8 cellular contexts compared by ENCODE assay signal in the genomic region with DNA sequence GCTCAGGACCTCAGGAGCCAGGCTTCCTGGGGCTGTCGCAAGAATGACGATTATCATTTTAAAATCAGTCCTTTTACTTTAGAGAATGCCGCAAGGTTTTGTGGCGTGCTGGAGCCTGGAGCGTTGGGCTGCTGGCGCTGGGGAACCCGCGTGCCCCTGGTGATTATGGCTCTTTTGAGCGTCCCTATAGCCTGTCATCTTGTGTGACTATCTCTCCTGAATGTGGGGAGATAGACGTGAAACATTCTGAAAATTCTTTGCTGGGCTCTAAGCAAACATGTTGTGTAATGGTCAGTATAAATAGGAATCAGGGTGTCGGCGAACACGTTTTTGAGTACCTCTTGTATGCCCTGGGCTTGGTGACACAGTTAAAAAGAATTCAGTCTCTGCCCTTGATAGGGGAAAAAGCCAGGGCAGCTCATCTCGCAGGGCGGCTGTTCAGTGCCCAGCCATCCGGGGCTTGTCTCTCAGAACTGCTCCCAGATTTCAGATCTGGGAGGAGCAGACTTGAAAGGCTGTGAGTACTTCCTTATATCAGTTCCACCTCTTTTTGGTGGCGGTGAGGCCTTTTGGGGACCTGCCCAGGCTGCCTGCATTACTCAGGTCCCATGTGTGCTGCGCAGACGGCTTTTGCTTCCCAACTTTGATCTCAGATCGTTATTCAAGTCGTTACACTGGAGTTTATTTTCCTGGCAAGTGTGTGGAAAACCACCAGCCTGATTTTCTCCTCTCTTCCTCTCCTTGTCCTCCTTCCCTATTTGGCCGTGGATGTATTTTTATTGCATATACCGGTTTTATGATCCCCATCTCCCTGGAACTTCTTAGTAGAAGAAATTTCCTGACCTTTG. TPM values are rescaled to one million over a fixed set of nuclear protein-coding genes. Genes with fewer than 3 reads are reported as not detected.
DNase-seq lines count a peak whose midpoint lies in the region; ATAC-seq, FAIRE-seq and TF ChIP-seq lines count a peak whose summit lies in the region.

No MANE protein-coding gene starts in this region.

- peak overlapping the region; percentile 88 for H3K4me3 ChIP-seq in SU-DHL-6 (ENCODE audit: insufficient read depth, low read length, poor library complexity, severe bottlenecking)
- H3K4me3 ChIP-seq in body of pancreas = peak overlapping the region; percentile 34 to 64
- H3K4me3 ChIP-seq in iPS-18c (ENCODE audit: insufficient read depth, low read depth, low read length) = peak overlapping the region; percentile 87
- peak overlapping the region; percentile 82 to 85 for H3K4me3 ChIP-seq in small intestine (ENCODE audit: low read depth in 1 of 2, low read length in 2 of 2)

- TF ChIP-seq CTCF in SU-DHL-6 (IDR thresholded peaks at IDR 0.05; ENCODE audit: insufficient read depth, low read length, poor library complexity, severe bottlenecking) (no peak), body of pancreas (IDR thresholded peaks at IDR 0.05) (no peak)

- intact Hi-C loops in body of pancreas (cut with DNase I) = no loop called here

- H3F3A ChIP-seq in SU-DHL-6 (ENCODE audit: insufficient read depth) = peaks cover 4% of the 10 kb centered on the region; the same call in 1 of the 2 replicates

- no peaks in the 10 kb centered on the region for H3K27me3 ChIP-seq in SU-DHL-6 (ENCODE audit: low read length)
- no peaks in the 10 kb centered on the region for H3K27me3 ChIP-seq in body of pancreas
- H3K27me3 ChIP-seq in small intestine (ENCODE audit: control insufficient read depth in 2 of 2, insufficient read depth in 2 of 2, low read length in 2 of 2) = no peaks in the 10 kb centered on the region

- peaks cover 59% of the 10 kb centered on the region for H3K79me2 ChIP-seq in SU-DHL-6 (ENCODE audit: insufficient read depth, low read length)

- peak; percentile 13 for ATAC-seq in body of pancreas

- H3K4me1 ChIP-seq in body of pancreas (peaks cover 17% of the 10 kb centered on the region), small intestine (ENCODE audit: control insufficient read depth in 2 of 2, insufficient read depth in 1 of 2, low read depth in 1 of 2, low read length in 1 of 2) (peaks cover 0 to 2% of the 10 kb centered on the region in 2 donors)

- FAIRE-seq in small intestine (lab: Jason Lieb, UNC) = no peak

- no peaks in the 10 kb centered on the region for H4K20me1 ChIP-seq in SU-DHL-6 (ENCODE audit: low read depth, low read length)

- TF ChIP-seq POLR2A in body of pancreas (IDR thresholded peaks at IDR 0.05) = peak in 1 of 3 donors; percentile 38

- DNase-seq in SHP77 (lab: John Stamatoyannopoulos, UW) (peak; percentile 13 to 16), SHP77 treated with DMSO at 0.1 percent for 48 hours (lab: John Stamatoyannopoulos, UW) (no peak), HPDE6-E6E7 (ENCODE audit: extremely low spot score) (peak; percentile 69), body of pancreas (peak; percentile 16 to 42 (median 37)), small intestine (peak; percentile 87), NCI-H345 (lab: John Stamatoyannopoulos, UW) (no peak)

- H2AFZ ChIP-seq in SU-DHL-6 (ENCODE audit: low read depth, low read length, severe bottlenecking) = peak overlapping the region; percentile 43

- H3K27ac ChIP-seq in SU-DHL-6 (ENCODE audit: low read depth, low read length) = peak overlapping the region; percentile 80
- peak overlapping the region; percentile 59 to 84 (median 72) for H3K27ac ChIP-seq in body of pancreas
- peak overlapping the region; percentile 86 to 98 for H3K27ac ChIP-seq in small intestine (ENCODE audit: low read depth in 1 of 2, low read length in 1 of 2)

- 16 to 18% methylated on average over 23 of the region's 23 CpGs for WGBS in body of pancreas, 2 donors
- 2 to 5% (median 5%) methylated on average over 23 of the region's 23 CpGs for WGBS in small intestine, 3 donors

- no peaks in the 10 kb centered on the region for H3K9me2 ChIP-seq in SU-DHL-6 (replicated peaks; ENCODE audit: insufficient read depth, low read length)

- peak overlapping the region; percentile 86 for H3K4me2 ChIP-seq in SU-DHL-6 (ENCODE audit: low read depth, low read length, poor library complexity, severe bottlenecking)

- H3K36me3 ChIP-seq in SU-DHL-6 (ENCODE audit: low read length) = no peaks in the 10 kb centered on the region
- no peaks in the 10 kb centered on the region for H3K36me3 ChIP-seq in body of pancreas (replicated peaks in 1 of 2; ENCODE audit: insufficient read depth in 1 of 2, low read depth in 2 of 2)
- H3K36me3 ChIP-seq in small intestine (ENCODE audit: control insufficient read depth in 2 of 2, insufficient read depth in 2 of 2, low read length in 2 of 2) = no peaks in the 10 kb centered on the region

- H3K9ac ChIP-seq in SU-DHL-6 (ENCODE audit: low read length) = peak overlapping the region; percentile 93

- H3K9me3 ChIP-seq in SU-DHL-6 (ENCODE audit: insufficient read depth, low read length) (no peaks in the 10 kb centered on the region), body of pancreas (no peaks in the 10 kb centered on the region), iPS-18c (ENCODE audit: control insufficient read depth, insufficient read depth, low read length) (peaks cover 1% of the 10 kb centered on the region), small intestine (ENCODE audit: control insufficient read depth, low read depth) (no peaks in the 10 kb centered on the region)

RNA-seq across cellular contexts. Expression of gene SLC7A6, which starts 1.0 kb away (rescaled TPM):
- 10 to 100 TPM; 10.9 to 23.4 TPM for total RNA-seq in body of pancreas
- polyA plus RNA-seq in small intestine = 1 to 10 TPM; 2.0 to 8.5 (median 4.9) TPM

RNA-seq across cellular contexts. Expression of gene PLA2G15, which starts 20.1 kb away (rescaled TPM):
- 1 to 10 TPM; 8.2 to 9.6 TPM for total RNA-seq in body of pancreas
- 1 to 10 TPM; 5.4 to 7.4 (median 5.7) TPM for polyA plus RNA-seq in small intestine

RNA-seq across cellular contexts. Expression of gene ESRP2, which starts 29.4 kb away (rescaled TPM):
- 10 to 100 TPM; 55.0 to 56.0 TPM for total RNA-seq in body of pancreas
- 10 to 100 TPM; 14.3 to 21.5 (median 15.9) TPM for polyA plus RNA-seq in small intestine

RNA-seq across cellular contexts. Expression of gene SLC7A6OS, which starts 45.4 kb away (rescaled TPM):
- 10 to 100 TPM; 13.0 to 32.3 TPM for total RNA-seq in body of pancreas
- polyA plus RNA-seq in small intestine = 1 to 10 TPM; 3.8 to 6.6 (median 5.1) TPM

RNA-seq across cellular contexts. Expression of gene PRMT7, which starts 45.5 kb away (rescaled TPM):
- total RNA-seq in body of pancreas = 10 to 100 TPM; 27.4 to 35.8 TPM
- 10 to 100 TPM; 13.6 to 26.7 (median 13.8) TPM for polyA plus RNA-seq in small intestine

Comparison
In these comparisons a context has a peak if more than half of its experiments do, and no peak if none do; other contexts are left out.
1. DNase-seq: peak in SHP77 (2 of 2), HPDE6-E6E7 (single experiment), body of pancreas (4 of 4) and small intestine (single experiment); none in SHP77 treated with DMSO at 0.1 percent for 48 hours (single experiment) and NCI-H345 (single experiment).
2. Peak in every context shown above with its lines, with median percentiles within 50 percentile points of each other: H3K27ac ChIP-seq and H3K4me3 ChIP-seq.